In genomic region chr16:89073346-89074221, GRCh38 we compare ENCODE assay signal across 1 cellular context.
TF ChIP-seq lines count a peak whose summit lies in the region.

No MANE protein-coding gene starts in this region.

TF ChIP-seq in HepG2, 621 proteins besides CTCF, POLR2A, EP300 and RAD21 (continued from another document):
- TF ChIP-seq ZNF343 (CRISPR knock-in tag; IDR thresholded peaks at IDR 0.05) (no peak), FOXK1 (CRISPR knock-in tag; IDR thresholded peaks at IDR 0.05; ENCODE audit: borderline replicate concordance, low read depth) (no peak), MAFF (IDR thresholded peaks at IDR 0.05; ENCODE audit: low read depth, low read length) (peak; percentile 60), ZNF543 (CRISPR knock-in tag; IDR thresholded peaks at IDR 0.05) (no peak), XBP1 (CRISPR knock-in tag; IDR thresholded peaks at IDR 0.05) (no peak), TFDP1 (CRISPR knock-in tag; IDR thresholded peaks at IDR 0.05; ENCODE audit: borderline replicate concordance) (no peak), ARNT (IDR thresholded peaks at IDR 0.05) (no peak), BHLHE40 (IDR thresholded peaks at IDR 0.05; ENCODE audit: low read length) (0 out of 2 replicates have a peak, but pooled peaks have one; percentile 35), ZNF746 (CRISPR knock-in tag; IDR thresholded peaks at IDR 0.05) (no peak), ZNF770 (CRISPR knock-in tag; IDR thresholded peaks at IDR 0.05) (no peak), BCLAF1 (IDR thresholded peaks at IDR 0.05) (no peak), ZNF496 (CRISPR knock-in tag; IDR thresholded peaks at IDR 0.05; ENCODE audit: insufficient replicate concordance) (no peak), ZNF33A (CRISPR knock-in tag; IDR thresholded peaks at IDR 0.05; ENCODE audit: borderline replicate concordance) (no peak), SMC3 (IDR thresholded peaks at IDR 0.05; ENCODE audit: low read length) (no peak)
